ENCODE assay signal across 17 cellular contexts in genomic region chr2:229071292-229071976, GRCh38.
DNase-seq lines count a peak whose midpoint lies in the region; ATAC-seq and TF ChIP-seq lines count a peak whose summit lies in the region.
"Had no signal": no experiment of that assay in that cellular context is flagged by ENCODE, and none has a peak within 500 bp of the region (broad histone marks: within the 10 kb centered on the region; RNA-seq: fewer than 3 reads in every experiment).

No MANE protein-coding gene starts in this region.

- no peak overlapping the region for H3K23ac ChIP-seq in mesendoderm (ENCODE audit: low read length)

- no peak overlapping the region for H2BK120ac ChIP-seq in mesendoderm (ENCODE audit: low read depth, low read length)

- H3K79me2 ChIP-seq in mesendoderm (ENCODE audit: control insufficient read depth, insufficient read depth, low read length) = no peaks in the 10 kb centered on the region

- H3K9ac ChIP-seq in mesendoderm (ENCODE audit: low read length) = no peak overlapping the region

- H4K8ac ChIP-seq in mesendoderm (ENCODE audit: low read depth, low read length) = no peak overlapping the region

- TF ChIP-seq EP300 in suprapubic skin (IDR thresholded peaks at IDR 0.05) = no peak
- no peak for TF ChIP-seq EP300 in tibial nerve (IDR thresholded peaks at IDR 0.05)

- WGBS in mesendoderm (ENCODE audit: extremely low coverage, insufficient coverage, low lambda C conversion rate) = no CpG with 5 or more reads among the region's 5 CpGs
- 76% methylated on average over 5 of the region's 5 CpGs for WGBS in suprapubic skin
- 75 to 80% methylated on average over 5 of the region's 5 CpGs for WGBS in tibial nerve, 2 donors

- no peak overlapping the region for H2BK15ac ChIP-seq in mesendoderm (replicated peaks; ENCODE audit: low read depth)

- H3K4me2 ChIP-seq in mesendoderm (ENCODE audit: low read length) = no peak overlapping the region

- no peaks in the 10 kb centered on the region for H3K27me3 ChIP-seq in mesendoderm (ENCODE audit: insufficient read depth, low read length, poor library complexity)
- no peaks in the 10 kb centered on the region for H3K27me3 ChIP-seq in suprapubic skin
- H3K27me3 ChIP-seq in tibial nerve = no peaks in the 10 kb centered on the region

- no peak overlapping the region for H4K5ac ChIP-seq in mesendoderm (ENCODE audit: low read length)

- H3K4me3 ChIP-seq in cardiac fibroblast (replicated peaks in 1 of 2; ENCODE audit: low read depth in 2 of 2, low read length in 2 of 2) (no peak overlapping the region), mesendoderm (ENCODE audit: low read length) (no peak overlapping the region), suprapubic skin (no peak overlapping the region), tibial nerve (no peak overlapping the region)
- H3K4me3 ChIP-seq: prostate gland had no signal

- TF ChIP-seq CTCF in cardiac fibroblast (IDR thresholded peaks at IDR 0.05; ENCODE audit: low read depth, low read length) = no peak
- no peak for TF ChIP-seq CTCF in suprapubic skin (IDR thresholded peaks at IDR 0.05)
- TF ChIP-seq CTCF in tibial nerve (IDR thresholded peaks at IDR 0.05) = no peak

- no peaks in the 10 kb centered on the region for H3K4me1 ChIP-seq in mesendoderm (ENCODE audit: control insufficient read depth, low read depth, low read length)
- no peaks in the 10 kb centered on the region for H3K4me1 ChIP-seq in suprapubic skin
- H3K4me1 ChIP-seq in tibial nerve = no peaks in the 10 kb centered on the region
- H3K4me1 ChIP-seq: prostate gland had no signal

- no peak overlapping the region for H3K56ac ChIP-seq in mesendoderm (ENCODE audit: low read length)

- H3K4ac ChIP-seq in mesendoderm (ENCODE audit: low read depth, low read length) = no peak overlapping the region

- in situ Hi-C loops in ACHN (cut with HindIII; ENCODE audit: low pct_ligation_motif_present, low pct_unique_long_range_greater_than_20kb, low sequenced_read_pairs) = no loop called here

- H3K18ac ChIP-seq in mesendoderm (ENCODE audit: low read length) = no peak overlapping the region

- TF ChIP-seq POLR2A in suprapubic skin (IDR thresholded peaks at IDR 0.05) (no peak), tibial nerve (IDR thresholded peaks at IDR 0.05) (no peak)

- no peaks in the 10 kb centered on the region for H3K79me1 ChIP-seq in mesendoderm (ENCODE audit: low read length)

- DNase-seq in ELR (ENCODE audit: low read depth) (peak; percentile 40), NCI-H524 (lab: John Stamatoyannopoulos, UW) (peak; percentile 8 to 71), cardiac fibroblast (ENCODE audit: low read depth in 2 of 2) (peak; percentile 58 to 89), mesendoderm (peak; percentile 13), suprapubic skin (ENCODE audit: low spot score in 2 of 2) (no peak), tibial nerve (ENCODE audit: low spot score in 2 of 2) (no peak), ACHN (no peak)
- DNase-seq: activated CD4-positive, alpha-beta memory T cell treated with anti-CD3 and anti-CD28 coated beads, Interleukin-2, amount 10 ng/mL, durations not matched to agents 7 days and 5 days; activated naive CD4-positive, alpha-beta T cell treated with Interleukin-2 at 50 U/mL for 16 hours; cerebellar nuclear complex; effector CD8-positive, alpha-beta T cell; H9; NCI-H1436 treated with DMSO at 0.1 percent for 48 hours; stimulated activated CD4-positive, alpha-beta T cell treated with anti-CD3 and anti-CD28 coated beads, Interleukin-4, amount 100 ng/mL, for 1 hour had no signal

- H2BK5ac ChIP-seq in mesendoderm (ENCODE audit: low read length) = no peak overlapping the region

- no peak overlapping the region for H3K27ac ChIP-seq in mesendoderm (ENCODE audit: low read depth, low read length)
- H3K27ac ChIP-seq in suprapubic skin = no peak overlapping the region
- H3K27ac ChIP-seq in tibial nerve = no peak overlapping the region
- H3K27ac ChIP-seq: prostate gland had no signal

- H3K9me3 ChIP-seq in suprapubic skin (no peaks in the 10 kb centered on the region), tibial nerve (peaks cover 0 to 15% (median 0%) of the 10 kb centered on the region in 4 donors)
- H3K9me3 ChIP-seq: prostate gland had no signal

- ATAC-seq in GM21786 (IDR thresholded peaks at IDR 0.05; ENCODE audit: unreplicated experiment) = no peak
- ATAC-seq: left lobe of liver had no signal

- H3K36me3 ChIP-seq in mesendoderm (ENCODE audit: control insufficient read depth, insufficient read depth, low read length) (no peaks in the 10 kb centered on the region), suprapubic skin (no peaks in the 10 kb centered on the region), tibial nerve (no peaks in the 10 kb centered on the region)
- H3K36me3 ChIP-seq: prostate gland had no signal

- no peak overlapping the region for H2AK5ac ChIP-seq in mesendoderm (ENCODE audit: low read length)

Comparison
In these comparisons a context has a peak if more than half of its experiments do, and no peak if none do; other contexts are left out.
1. DNase-seq: peak in ELR (single experiment), NCI-H524 (2 of 2), cardiac fibroblast (2 of 2) and mesendoderm (single experiment); none in suprapubic skin (0 of 2), tibial nerve (0 of 2) and ACHN (single experiment).